Comparison of ENCODE assay signal across 24 cellular contexts in genomic region chr13:35794734-35795389, GRCh38.
"Had no signal": no experiment of that assay in that cellular context is flagged by ENCODE, and none has a peak within 500 bp of the region (broad histone marks: within the 10 kb centered on the region; RNA-seq: fewer than 3 reads in every experiment).

No MANE protein-coding gene starts in this region.

- H3K36me3 ChIP-seq: ascending aorta had no signal

- H3K4me1 ChIP-seq: ascending aorta, body of pancreas had no signal

- H3K9me3 ChIP-seq: ascending aorta, body of pancreas had no signal

- DNase-seq: activated CD4-positive, alpha-beta memory T cell treated with anti-CD3 and anti-CD28 coated beads for 36 hours; activated CD4-positive, alpha-beta T cell treated with anti-CD3 and anti-CD28 coated beads, Interleukin-2, amount 10 ng/mL, durations not matched to agents 7 days and 5 days; activated CD4-positive, CD25-positive, alpha-beta regulatory T cell; activated CD8-positive, alpha-beta memory T cell treated with anti-CD3 and anti-CD28 coated beads for 24 hours; activated effector memory CD4-positive, alpha-beta T cell treated with anti-CD3 and anti-CD28 coated beads, Interleukin-2, amount 50 U/mL, for 16 hours; activated naive CD4-positive, alpha-beta T cell treated with Interleukin-2 at 50 U/mL for 16 hours; activated naive CD8-positive, alpha-beta T cell treated with anti-CD3 and anti-CD28 coated beads, Interleukin-2, amount 50 U/mL, for 24 hours; activated T-cell treated with anti-CD3 and anti-CD28 coated beads, Interleukin-2, amount 50 U/mL, for 4 hours; amniotic stem cell; body of pancreas; KBM-7; NCI-H1048; NCI-H146; NCI-H187 treated with DMSO at 0.1 percent for 48 hours; NCI-H2081 treated with DMSO at 0.1 percent for 48 hours; NCI-H446; NCI-H524; PC-3; T-cell; T-helper 2 cell; T1000 had no signal

- ATAC-seq: activated naive CD4-positive, alpha-beta T cell treated with anti-CD3 and anti-CD28 coated beads, Interleukin-2, amount 50 U/mL, for 72 hours; activated naive CD8-positive, alpha-beta T cell treated with anti-CD3 and anti-CD28 coated beads, Interleukin-2, amount 50 U/mL, for 24 hours; activated T-cell treated with anti-CD3 and anti-CD28 coated beads, Interleukin-2, amount 50 U/mL, for 4 hours; body of pancreas; PC-3; T-cell had no signal

- H3K27me3 ChIP-seq: ascending aorta, body of pancreas had no signal

- H3K27ac ChIP-seq: ascending aorta, body of pancreas, SK-N-MC had no signal

- H3K4me3 ChIP-seq: ascending aorta, body of pancreas, SK-N-MC had no signal
